27 cellular contexts compared by ENCODE assay signal in genomic region chr21:30391615-30392014, GRCh38. TPM values are rescaled to one million over a fixed set of nuclear protein-coding genes. Genes with fewer than 3 reads are reported as not detected.
"Had no signal": no experiment of that assay in that cellular context is flagged by ENCODE, and none has a peak within 500 bp of the region (broad histone marks: within the 10 kb centered on the region; RNA-seq: fewer than 3 reads in every experiment).

No MANE protein-coding gene starts in this region.

- H3K4me3 ChIP-seq: body of pancreas had no signal

- H3K4me2 ChIP-seq: KMS-11 had no signal

- H3K4me1 ChIP-seq: body of pancreas had no signal

- H3K27ac ChIP-seq: body of pancreas, KMS-11, RWPE1 had no signal

- H3K9ac ChIP-seq: KMS-11 had no signal

- H3K9me3 ChIP-seq: body of pancreas had no signal

- DNase-seq: activated CD4-positive, alpha-beta T cell treated with anti-CD3 and anti-CD28 coated beads for 48 hours; activated CD4-positive, alpha-beta T cell treated with anti-CD3 and anti-CD28 coated beads, Interleukin-2, amount 50 U/mL, for 4 hours; activated CD4-positive, CD25-positive, alpha-beta regulatory T cell treated with anti-CD3 and anti-CD28 coated beads, Interleukin-2, amount 50 U/mL, for 72 hours; activated CD8-positive, alpha-beta memory T cell treated with anti-CD3 and anti-CD28 coated beads, Interleukin-2, amount 50 U/mL, for 48 hours; activated CD8-positive, alpha-beta T cell treated with anti-CD3 and anti-CD28 coated beads, Interleukin-2, amount 10 ng/mL, durations not matched to agents 7 days and 5 days; activated effector memory CD4-positive, alpha-beta T cell treated with Interleukin-2 at 50 U/mL for 16 hours; activated naive CD4-positive, alpha-beta T cell; activated T-cell treated with anti-CD3 and anti-CD28 coated beads, Interleukin-2, amount 50 U/mL, for 24 hours; aorta; body of pancreas; NCI-H1092; NCI-H1436; NCI-H187 treated with DMSO at 0.1 percent for 48 hours; NCI-H2171 treated with DMSO at 0.1 percent for 48 hours; NCI-H226; NCI-H510A treated with DMSO at 0.1 percent for 48 hours; NCI-H69; SHP77 treated with DMSO at 0.1 percent for 48 hours; T-helper 17 cell; T-helper 9 cell had no signal

- H3K27me3 ChIP-seq: body of pancreas had no signal

RNA-seq across cellular contexts. Expression of gene KRTAP13-1, which starts 4.2 kb away (rescaled TPM):
- total RNA-seq: activated CD8-positive, alpha-beta T cell treated with anti-CD3 and anti-CD28 coated beads, Interleukin-2, amount 10 ng/mL, durations not matched to agents 7 days and 5 days; activated T-helper 1 cell treated with anti-CD3 and anti-CD28 coated beads, Interleukin-12 subunit alpha, Interleukin-12 subunit beta, Interleukin-2, Interleukin-4 antibody, amounts not matched to agents 30 ng/mL and 10 ng/mL and 1 ng/mL, durations not matched to agents 14 hours and 24 hours and 36 hours; aorta; body of pancreas; bronchial epithelial cell; MCF 10A; SK-MEL-5; T-helper 17 cell; WTC11 had no signal
- polyA plus RNA-seq: aorta had no signal

RNA-seq across cellular contexts. Expression of gene KRTAP13-2, which starts 19.5 kb away (rescaled TPM):
- total RNA-seq: activated CD8-positive, alpha-beta T cell treated with anti-CD3 and anti-CD28 coated beads, Interleukin-2, amount 10 ng/mL, durations not matched to agents 7 days and 5 days; activated T-helper 1 cell treated with anti-CD3 and anti-CD28 coated beads, Interleukin-12 subunit alpha, Interleukin-12 subunit beta, Interleukin-2, Interleukin-4 antibody, amounts not matched to agents 30 ng/mL and 10 ng/mL and 1 ng/mL, durations not matched to agents 14 hours and 24 hours and 36 hours; aorta; body of pancreas; bronchial epithelial cell; MCF 10A; SK-MEL-5; T-helper 17 cell; WTC11 had no signal
- polyA plus RNA-seq: aorta had no signal

RNA-seq across cellular contexts. Expression of gene KRTAP13-3, which starts 34.1 kb away (rescaled TPM):
- total RNA-seq: activated CD8-positive, alpha-beta T cell treated with anti-CD3 and anti-CD28 coated beads, Interleukin-2, amount 10 ng/mL, durations not matched to agents 7 days and 5 days; activated T-helper 1 cell treated with anti-CD3 and anti-CD28 coated beads, Interleukin-12 subunit alpha, Interleukin-12 subunit beta, Interleukin-2, Interleukin-4 antibody, amounts not matched to agents 30 ng/mL and 10 ng/mL and 1 ng/mL, durations not matched to agents 14 hours and 24 hours and 36 hours; aorta; body of pancreas; bronchial epithelial cell; MCF 10A; SK-MEL-5; T-helper 17 cell; WTC11 had no signal
- polyA plus RNA-seq: aorta had no signal

RNA-seq across cellular contexts. Expression of gene KRTAP13-4, which starts 38.4 kb away (rescaled TPM):
- total RNA-seq: activated CD8-positive, alpha-beta T cell treated with anti-CD3 and anti-CD28 coated beads, Interleukin-2, amount 10 ng/mL, durations not matched to agents 7 days and 5 days; activated T-helper 1 cell treated with anti-CD3 and anti-CD28 coated beads, Interleukin-12 subunit alpha, Interleukin-12 subunit beta, Interleukin-2, Interleukin-4 antibody, amounts not matched to agents 30 ng/mL and 10 ng/mL and 1 ng/mL, durations not matched to agents 14 hours and 24 hours and 36 hours; aorta; body of pancreas; bronchial epithelial cell; MCF 10A; SK-MEL-5; T-helper 17 cell; WTC11 had no signal
- polyA plus RNA-seq: aorta had no signal

RNA-seq across cellular contexts. Expression of gene KRTAP23-1, which starts 43.2 kb away (rescaled TPM):
- total RNA-seq: activated CD8-positive, alpha-beta T cell treated with anti-CD3 and anti-CD28 coated beads, Interleukin-2, amount 10 ng/mL, durations not matched to agents 7 days and 5 days; activated T-helper 1 cell treated with anti-CD3 and anti-CD28 coated beads, Interleukin-12 subunit alpha, Interleukin-12 subunit beta, Interleukin-2, Interleukin-4 antibody, amounts not matched to agents 30 ng/mL and 10 ng/mL and 1 ng/mL, durations not matched to agents 14 hours and 24 hours and 36 hours; aorta; body of pancreas; bronchial epithelial cell; MCF 10A; SK-MEL-5; T-helper 17 cell; WTC11 had no signal
- polyA plus RNA-seq: aorta had no signal
